In the genomic region with DNA sequence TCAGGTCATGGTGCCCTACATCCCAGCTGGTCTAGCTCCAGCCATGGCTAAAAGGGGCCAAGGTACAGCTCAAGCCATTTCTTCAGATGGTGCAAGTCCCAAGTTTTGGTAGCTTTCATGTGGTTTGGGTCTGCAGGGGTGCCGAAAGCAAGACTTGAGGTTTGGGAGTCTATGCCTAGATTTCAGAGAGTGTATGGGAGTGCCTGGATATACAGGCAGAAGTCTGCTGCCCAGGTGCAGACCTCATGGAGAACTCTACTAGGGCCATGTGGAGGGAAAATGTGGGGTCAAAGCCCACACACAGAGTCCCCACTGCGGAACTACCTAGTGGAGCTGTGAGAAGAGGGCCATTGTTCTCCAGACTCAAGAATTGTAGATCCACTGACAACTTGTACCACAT, we compare ENCODE assay signal across 28 cellular contexts.
A peak's percentile ranks its signal among the peaks of the same experiment; 100 is the strongest.
DNase-seq lines count a peak whose midpoint lies in the region; ATAC-seq, FAIRE-seq and TF ChIP-seq lines count a peak whose summit lies in the region.
"Had no signal": no experiment of that assay in that cellular context is flagged by ENCODE, and none has a peak within 500 bp of the region (broad histone marks: within the 10 kb centered on the region; RNA-seq: fewer than 3 reads in every experiment).

No MANE protein-coding gene starts in this region.

- no peaks in the 10 kb centered on the region for H3K36me3 Mint-ChIP-seq in stimulated activated memory B cell treated with anti-CD40 and anti-IgM and Interleukin-4, amounts not matched to agents 10 μg/mL and 1 μg/mL and 100 μg/mL, for 72 hours
- H3K36me3 Mint-ChIP-seq: CD4-positive, alpha-beta memory T cell; CD4-positive, CD25-positive, alpha-beta regulatory T cell; CD8-positive, alpha-beta memory T cell had no signal

- WGBS in neuronal stem cell (ENCODE audit: extremely low coverage in 2 of 2, insufficient read length in 2 of 2, insufficient replicate concordance in 1 of 2), 2 donors, result no CpG with 5 or more reads among the region's 2 CpGs

- no peak overlapping the region for H3K4me3 ChIP-seq in HEK293 (ENCODE audit: low read depth, low read length)
- H3K4me3 ChIP-seq in kidney (ENCODE audit: low read length in 2 of 2), result no peak overlapping the region
- H3K4me3 ChIP-seq in neuronal stem cell (ENCODE audit: low read length in 2 of 2), result no peak overlapping the region
- H3K4me3 ChIP-seq: A549; BLaER1 treated with 17β-estradiol and CSF1 and Interleukin-3, amounts not matched to agents 10 nM and 100 nM; GM12878 had no signal

- no peak overlapping the region for H4K91ac ChIP-seq in neuronal stem cell (ENCODE audit: low read depth, low read length, poor library complexity)

- H3K14ac ChIP-seq in neuronal stem cell (ENCODE audit: low read length), result no peak overlapping the region

- CTCF ChIA-PET in HEK293 (lab: Yijun Ruan, JAX), result interaction anchor here (0.6 kb wide), 1 partner anchor 447 kb away, joined by 3 read pairs; no protein-coding TSS in a partner anchor

- H3K4me2 ChIP-seq in neuronal stem cell (ENCODE audit: insufficient read depth, low read length, poor library complexity, severe bottlenecking), result no peak overlapping the region
- H3K4me2 ChIP-seq: A549; BLaER1 treated with 17β-estradiol and CSF1 and Interleukin-3, amounts not matched to agents 10 nM and 100 nM had no signal

- no peak for FAIRE-seq in kidney (lab: Jason Lieb, UNC)
- FAIRE-seq: A549, GM12878, GM12892, GM18507, GM19239 had no signal

- H2BK12ac ChIP-seq in neuronal stem cell (ENCODE audit: low read length), result no peak overlapping the region

- H2AFZ ChIP-seq in neuronal stem cell (ENCODE audit: low read length), result no peak overlapping the region

- no peak overlapping the region for H3K23ac ChIP-seq in neuronal stem cell (ENCODE audit: low read depth, low read length, poor library complexity)

- no peaks in the 10 kb centered on the region for H3K36me3 ChIP-seq in HEK293 (ENCODE audit: control insufficient read depth in 2 of 2, insufficient read depth in 1 of 2, low read length in 2 of 2)
- H3K36me3 ChIP-seq in kidney (ENCODE audit: control insufficient read depth in 1 of 2, insufficient read depth in 2 of 2, low read length in 2 of 2), result no peaks in the 10 kb centered on the region
- no peaks in the 10 kb centered on the region for H3K36me3 ChIP-seq in neuronal stem cell (replicated peaks in 1 of 2; ENCODE audit: control insufficient read depth in 2 of 2, insufficient read depth in 2 of 2, low read length in 2 of 2)

- H4K8ac ChIP-seq in neuronal stem cell (ENCODE audit: low read depth, low read length), result peak overlapping the region; percentile 56

- H3K4me1 ChIP-seq in HEK293 (ENCODE audit: control insufficient read depth, insufficient read depth, low read length), result no peaks in the 10 kb centered on the region
- no peaks in the 10 kb centered on the region for H3K4me1 ChIP-seq in kidney (ENCODE audit: control insufficient read depth in 1 of 2, insufficient read depth in 1 of 2, low read depth in 1 of 2, low read length in 2 of 2)
- peaks cover 0 to 5% of the 10 kb centered on the region in 2 donors for H3K4me1 ChIP-seq in neuronal stem cell (ENCODE audit: control insufficient read depth in 2 of 2, insufficient read depth in 1 of 2, low read depth in 1 of 2, low read length in 2 of 2)
- H3K4me1 ChIP-seq: A549 had no signal

- no peak overlapping the region for H3K27ac Mint-ChIP-seq in stimulated activated memory B cell treated with anti-CD40 and anti-IgM and Interleukin-4, amounts not matched to agents 10 μg/mL and 1 μg/mL and 100 μg/mL, for 72 hours
- H3K27ac Mint-ChIP-seq: B cell; CD4-positive, alpha-beta memory T cell; CD4-positive, CD25-positive, alpha-beta regulatory T cell; CD8-positive, alpha-beta memory T cell had no signal

- H3K9me3 Mint-ChIP-seq in stimulated activated memory B cell treated with anti-CD40 and anti-IgM and Interleukin-4, amounts not matched to agents 10 μg/mL and 1 μg/mL and 100 μg/mL, for 72 hours, result peaks cover 9% of the 10 kb centered on the region

- H3K18ac ChIP-seq in neuronal stem cell (ENCODE audit: low read length), result no peak overlapping the region

- no peak overlapping the region for H3K4ac ChIP-seq in neuronal stem cell (ENCODE audit: low read length)

- H3K27me3 Mint-ChIP-seq in stimulated activated memory B cell treated with anti-CD40 and anti-IgM and Interleukin-4, amounts not matched to agents 10 μg/mL and 1 μg/mL and 100 μg/mL, for 72 hours, result no peaks in the 10 kb centered on the region
- H3K27me3 Mint-ChIP-seq: B cell; CD4-positive, alpha-beta memory T cell; CD4-positive, CD25-positive, alpha-beta regulatory T cell; CD8-positive, alpha-beta memory T cell had no signal

- no peaks in the 10 kb centered on the region for H3K27me3 ChIP-seq in neuronal stem cell (ENCODE audit: control insufficient read depth in 3 of 3, insufficient read depth in 3 of 3, low read depth in 1 of 3, low read length in 3 of 3)
- H3K27me3 ChIP-seq: BLaER1 treated with 17β-estradiol and CSF1 and Interleukin-3, amounts not matched to agents 10 nM and 100 nM had no signal

- no peak for TF ChIP-seq CTCF in HEK293 (tag by site-specific recombination; IDR thresholded peaks at IDR 0.05)
- no peak for TF ChIP-seq CTCF in kidney (IDR thresholded peaks at IDR 0.05; ENCODE audit: borderline replicate concordance, extremely low read depth, insufficient read depth)

- no peak overlapping the region for H3K27ac ChIP-seq in HEK293 (ENCODE audit: extremely low read depth, low read depth, low read length)
- no peak overlapping the region for H3K27ac ChIP-seq in kidney (ENCODE audit: low read depth in 2 of 2, low read length in 2 of 2)
- H3K27ac ChIP-seq in neuronal stem cell (replicated peaks; ENCODE audit: low read length), result no peak overlapping the region
- H3K27ac ChIP-seq: 22Rv1; A549; BLaER1 treated with 17β-estradiol and CSF1 and Interleukin-3, amounts not matched to agents 10 nM and 100 nM; C4-2B had no signal

- H3K9me3 ChIP-seq in HEK293 (ENCODE audit: control insufficient read depth, insufficient read depth, low read depth, low read length) (no peaks in the 10 kb centered on the region), kidney (ENCODE audit: control insufficient read depth in 1 of 2, low read length in 2 of 2) (no peaks in the 10 kb centered on the region), neuronal stem cell (replicated peaks in 1 of 2; ENCODE audit: control insufficient read depth in 2 of 2, insufficient read depth in 1 of 2, low read depth in 1 of 2, low read length in 2 of 2) (peaks cover 0 to 2% of the 10 kb centered on the region in 2 donors)
- H3K9me3 ChIP-seq: A549 had no signal

- H2AK5ac ChIP-seq in neuronal stem cell (ENCODE audit: low read depth, low read length), result no peak overlapping the region

- no peaks in the 10 kb centered on the region for H3K4me1 Mint-ChIP-seq in stimulated activated memory B cell treated with anti-CD40 and anti-IgM and Interleukin-4, amounts not matched to agents 10 μg/mL and 1 μg/mL and 100 μg/mL, for 72 hours
- H3K4me1 Mint-ChIP-seq: B cell; CD4-positive, alpha-beta memory T cell; CD4-positive, CD25-positive, alpha-beta regulatory T cell; CD8-positive, alpha-beta memory T cell had no signal

- no peak overlapping the region for H3K9ac ChIP-seq in kidney (ENCODE audit: low read length in 2 of 2)
- no peak overlapping the region for H3K9ac ChIP-seq in neuronal stem cell (ENCODE audit: low read depth, low read length, poor library complexity)
- H3K9ac ChIP-seq: BLaER1 treated with 17β-estradiol and CSF1 and Interleukin-3, amounts not matched to agents 10 nM and 100 nM had no signal

- intact Hi-C loops in kidney (cut with DNase I), result no loop called here

- H2BK15ac ChIP-seq in neuronal stem cell (ENCODE audit: low read length), result no peak overlapping the region

- H2BK5ac ChIP-seq in neuronal stem cell (ENCODE audit: low read length), result no peak overlapping the region

- POLR2A ChIA-PET in HEK293 (lab: Yijun Ruan, JAX), result no interaction called here

- DNase-seq in kidney (peak; percentile 14), neuronal stem cell (ENCODE audit: low spot score) (no peak), NCI-H2196 (lab: John Stamatoyannopoulos, UW; ENCODE audit: unreplicated experiment) (no peak)
- DNase-seq: AML-193; CD4-positive, alpha-beta memory T cell; CD4-positive, CD25-positive, alpha-beta regulatory T cell; CD8-positive, alpha-beta memory T cell; COR-L47; DMS 273 treated with DMSO at 0.1 percent for 48 hours; DMS153; DMS53; DMS79; DND-41; EL; GDM1 had no signal

- no peaks in the 10 kb centered on the region for H3K79me1 ChIP-seq in neuronal stem cell (ENCODE audit: low read depth, low read length)

- H2BK120ac ChIP-seq in neuronal stem cell (ENCODE audit: low read depth, low read length), result no peak overlapping the region

- H3K4me3 Mint-ChIP-seq in stimulated activated memory B cell treated with anti-CD40 and anti-IgM and Interleukin-4, amounts not matched to agents 10 μg/mL and 1 μg/mL and 100 μg/mL, for 72 hours, result no peak overlapping the region
- H3K4me3 Mint-ChIP-seq: B cell; CD4-positive, alpha-beta memory T cell; CD4-positive, CD25-positive, alpha-beta regulatory T cell; CD8-positive, alpha-beta memory T cell had no signal

- peak; percentile 16 for ATAC-seq in stimulated activated memory B cell treated with anti-CD40 and anti-IgM and Interleukin-4, amounts not matched to agents 10 μg/mL and 1 μg/mL and 100 μg/mL, for 72 hours
- no peak for ATAC-seq in GM19023 (IDR thresholded peaks at IDR 0.05; ENCODE audit: unreplicated experiment)
- ATAC-seq in GM21381 (IDR thresholded peaks at IDR 0.05; ENCODE audit: unreplicated experiment), result no peak
- ATAC-seq: A549, GM12878 had no signal

TF ChIP-seq in HEK293, 187 proteins besides CTCF, POLR2A, EP300 and RAD21:
- TF ChIP-seq, protein P1, sequence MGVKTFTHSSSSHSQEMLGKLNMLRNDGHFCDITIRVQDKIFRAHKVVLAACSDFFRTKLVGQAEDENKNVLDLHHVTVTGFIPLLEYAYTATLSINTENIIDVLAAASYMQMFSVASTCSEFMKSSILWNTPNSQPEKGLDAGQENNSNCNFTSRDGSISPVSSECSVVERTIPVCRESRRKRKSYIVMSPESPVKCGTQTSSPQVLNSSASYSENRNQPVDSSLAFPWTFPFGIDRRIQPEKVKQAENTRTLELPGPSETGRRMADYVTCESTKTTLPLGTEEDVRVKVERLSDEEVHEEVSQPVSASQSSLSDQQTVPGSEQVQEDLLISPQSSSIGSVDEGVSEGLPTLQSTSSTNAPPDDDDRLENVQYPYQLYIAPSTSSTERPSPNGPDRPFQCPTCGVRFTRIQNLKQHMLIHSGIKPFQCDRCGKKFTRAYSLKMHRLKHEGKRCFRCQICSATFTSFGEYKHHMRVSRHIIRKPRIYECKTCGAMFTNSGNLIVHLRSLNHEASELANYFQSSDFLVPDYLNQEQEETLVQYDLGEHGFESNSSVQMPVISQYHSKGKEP (tag by site-specific recombination; IDR thresholded peaks at IDR 0.05), result no peak
- TF ChIP-seq ZNF585B (tag by site-specific recombination; IDR thresholded peaks at IDR 0.05), result peak; percentile 37; the same call in 1 of the 2 replicates
